8 cellular contexts compared by ENCODE assay signal in the genomic region with DNA sequence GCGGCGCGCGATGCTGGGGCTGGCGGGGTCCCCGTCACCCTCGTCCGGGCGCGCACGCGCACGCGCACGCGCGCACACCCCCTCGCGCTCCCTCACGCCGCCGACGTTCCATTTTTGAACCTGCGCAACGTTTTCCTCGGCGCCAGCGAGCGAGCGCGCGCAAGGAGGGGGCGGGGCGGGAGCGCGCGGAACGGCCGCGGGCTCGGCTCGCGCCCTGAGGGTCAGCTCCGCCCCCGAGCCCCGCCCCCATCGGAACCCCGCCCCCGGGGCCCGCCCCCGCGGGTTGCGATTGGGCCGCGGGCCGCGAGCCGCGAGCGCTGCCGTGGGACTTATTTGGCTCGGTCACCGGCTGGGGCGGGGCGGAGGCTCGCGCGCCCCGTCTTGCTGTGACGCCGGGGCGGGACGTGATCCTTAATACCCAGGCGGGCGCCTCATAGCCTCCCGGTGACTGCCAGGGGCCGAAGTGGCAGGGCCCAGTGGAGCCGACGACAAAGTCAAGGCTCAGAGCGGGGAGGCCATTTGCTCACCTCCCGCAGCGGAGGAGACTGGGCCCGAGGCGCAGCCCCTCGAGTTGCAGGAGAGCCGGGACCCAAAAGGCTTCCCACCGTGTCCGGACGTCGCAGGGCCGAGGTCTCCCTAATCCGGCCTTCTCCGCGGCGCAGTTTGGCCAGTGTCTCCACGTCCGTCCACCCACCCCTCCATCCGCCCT. TPM values are rescaled to one million over a fixed set of nuclear protein-coding genes. Genes with fewer than 3 reads are reported as not detected.
DNase-seq lines count a peak whose midpoint lies in the region; ATAC-seq and TF ChIP-seq lines count a peak whose summit lies in the region.

TSS of gene CBX7 (minus strand) at position 170 of the 709 bp plus-strand sequence. CDS start 236 bp downstream, outside the sequence.

- peak within 1 kb of the TSS; percentile 48 for H3K9ac ChIP-seq in endodermal cell (ENCODE audit: extremely low read depth, low read length, poor library complexity, severe bottlenecking)

- H3K4me3 ChIP-seq in endodermal cell (ENCODE audit: low read length) = peak within 1 kb of the TSS; percentile 78

- no peaks in the 10 kb centered on the region for H3K9me3 ChIP-seq in endodermal cell (ENCODE audit: control insufficient read depth, low read length)

- H3K27me3 Mint-ChIP-seq in endodermal cell (ENCODE audit: insufficient read depth) = peaks cover 28% of the 10 kb centered on the region

- DNase-seq in CD1c-positive myeloid dendritic cell (ENCODE audit: extremely low spot score) (peak; percentile 95), NOMO-1 treated with DMSO at 0.1 percent for 48 hours (lab: John Stamatoyannopoulos, UW; ENCODE audit: unreplicated experiment) (peak; percentile 63), endodermal cell (peak; percentile 95), midbrain (lab: John Stamatoyannopoulos, UW) (peak; percentile 95)
- peak; percentile 61 for DNase-seq in activated CD8-positive, alpha-beta memory T cell treated with anti-CD3 and anti-CD28 coated beads, Interleukin-2, amount 50 U/mL, for 24 hours (ENCODE audit: extremely low read depth)
- peak; percentile 82 to 91 for DNase-seq in stimulated activated CD8-positive, alpha-beta memory T cell treated with anti-CD3 and anti-CD28 coated beads, Interleukin-2, amount 100 ng/mL, for 48 hours (ENCODE audit: low read depth in 2 of 2)

- TF ChIP-seq CTCF in endodermal cell (conservative IDR thresholded peaks at IDR 0.05) = no peak

- ATAC-seq in GM19372 (IDR thresholded peaks at IDR 0.05; ENCODE audit: low read depth, unreplicated experiment) (peak; percentile 80), HG03521 (IDR thresholded peaks at IDR 0.05; ENCODE audit: unreplicated experiment) (peak; percentile 74)

- H3K27ac ChIP-seq in endodermal cell (ENCODE audit: low read depth, low read length) = no peak within 1 kb of the TSS

- H3K27ac Mint-ChIP-seq in endodermal cell = peak within 1 kb of the TSS; percentile 83

- peaks cover 25% of the 10 kb centered on the region for H3K27me3 ChIP-seq in endodermal cell (ENCODE audit: control insufficient read depth, insufficient read depth, low read length, poor library complexity, severe bottlenecking)

- WGBS in endodermal cell (ENCODE audit: insufficient coverage in 1 of 2, insufficient read length in 1 of 2), 2 experiments = 1% methylated on average over 19 to 98 of the region's 98 CpGs

- peak within 1 kb of the TSS; percentile 67 for H3K4me3 Mint-ChIP-seq in endodermal cell

- no peaks in the 10 kb centered on the region for H3K9me3 Mint-ChIP-seq in endodermal cell

- H3K36me3 Mint-ChIP-seq in endodermal cell (ENCODE audit: low read depth) = no peaks in the 10 kb centered on the region

- peaks cover 8% of the 10 kb centered on the region for H3K4me1 Mint-ChIP-seq in endodermal cell

- H3K4me1 ChIP-seq in endodermal cell (ENCODE audit: control insufficient read depth, insufficient read depth, low read length) = peaks cover 10% of the 10 kb centered on the region

- no peaks in the 10 kb centered on the region for H3K36me3 ChIP-seq in endodermal cell (ENCODE audit: control insufficient read depth, insufficient read depth, low read length)

RNA-seq across cellular contexts. Expression of gene CBX7, which starts in this region (rescaled TPM):
- total RNA-seq in endodermal cell = 10 to 100 TPM; 14.2 to 22.0 TPM
- 6.0 TPM for polyA plus RNA-seq in endodermal cell (2013, experiment 1 of 2)
- polyA plus RNA-seq in endodermal cell (2013, experiment 2 of 2) = 5.8 TPM
